1 cellular context compared by ENCODE assay signal in genomic region chr22:29388759-29389090, GRCh38.
TF ChIP-seq lines count a peak whose summit lies in the region.

No MANE protein-coding gene starts in this region.

TF ChIP-seq in GM12878, 131 proteins besides CTCF, POLR2A, EP300 and RAD21:
- TF ChIP-seq, protein P1, sequence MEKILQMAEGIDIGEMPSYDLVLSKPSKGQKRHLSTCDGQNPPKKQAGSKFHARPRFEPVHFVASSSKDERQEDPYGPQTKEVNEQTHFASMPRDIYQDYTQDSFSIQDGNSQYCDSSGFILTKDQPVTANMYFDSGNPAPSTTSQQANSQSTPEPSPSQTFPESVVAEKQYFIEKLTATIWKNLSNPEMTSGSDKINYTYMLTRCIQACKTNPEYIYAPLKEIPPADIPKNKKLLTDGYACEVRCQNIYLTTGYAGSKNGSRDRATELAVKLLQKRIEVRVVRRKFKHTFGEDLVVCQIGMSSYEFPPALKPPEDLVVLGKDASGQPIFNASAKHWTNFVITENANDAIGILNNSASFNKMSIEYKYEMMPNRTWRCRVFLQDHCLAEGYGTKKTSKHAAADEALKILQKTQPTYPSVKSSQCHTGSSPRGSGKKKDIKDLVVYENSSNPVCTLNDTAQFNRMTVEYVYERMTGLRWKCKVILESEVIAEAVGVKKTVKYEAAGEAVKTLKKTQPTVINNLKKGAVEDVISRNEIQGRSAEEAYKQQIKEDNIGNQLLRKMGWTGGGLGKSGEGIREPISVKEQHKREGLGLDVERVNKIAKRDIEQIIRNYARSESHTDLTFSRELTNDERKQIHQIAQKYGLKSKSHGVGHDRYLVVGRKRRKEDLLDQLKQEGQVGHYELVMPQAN (conservative IDR thresholded peaks at IDR 0.05), result no peak
- TF ChIP-seq ZNF207 (IDR thresholded peaks at IDR 0.05; ENCODE audit: borderline replicate concordance), result no peak; the same call in 1 of the 2 replicates
- no peak for TF ChIP-seq ZNF592 (IDR thresholded peaks at IDR 0.05)
- no peak for TF ChIP-seq SIX5 (IDR thresholded peaks at IDR 0.05; ENCODE audit: low read depth, low read length, severe bottlenecking)
- TF ChIP-seq MTA3 (IDR thresholded peaks at IDR 0.05; ENCODE audit: borderline replicate concordance, low read length), result 0 out of 2 replicates have a peak, but pooled peaks have one; percentile 40
- peak; percentile 34; the same call in 1 of the 2 replicates for TF ChIP-seq RELB (IDR thresholded peaks at IDR 0.05; ENCODE audit: low read depth)
- no peak for TF ChIP-seq HDAC6 (IDR thresholded peaks at IDR 0.05; ENCODE audit: unreplicated experiment)
- 0 out of 2 replicates have a peak, but pooled peaks have one; percentile 53 for TF ChIP-seq MLLT1 (IDR thresholded peaks at IDR 0.05)
- TF ChIP-seq BCL3 (IDR thresholded peaks at IDR 0.05; ENCODE audit: borderline replicate concordance, insufficient read depth, low read depth, low read length, poor library complexity, severe bottlenecking), result peak; percentile 1
- no peak for TF ChIP-seq MXI1 (IDR thresholded peaks at IDR 0.05; ENCODE audit: low read depth, low read length)
- 0 out of 4 replicates have a peak, but pooled peaks of 1 of the 2 experiments have one; percentile 2 for TF ChIP-seq ETV6 (conservative IDR thresholded peaks at IDR 0.05 in 1 of 2, IDR thresholded peaks at IDR 0.05 in 1 of 2; ENCODE audit: borderline replicate concordance in 1 of 2, low read depth in 1 of 2)
